ENCODE assay signal across 15 cellular contexts in genomic region chr17:41538565-41538991, GRCh38. TPM values are rescaled to one million over a fixed set of nuclear protein-coding genes. Genes with fewer than 3 reads are reported as not detected.
DNase-seq lines count a peak whose midpoint lies in the region; ATAC-seq and TF ChIP-seq lines count a peak whose summit lies in the region.
"Had no signal": no experiment of that assay in that cellular context is flagged by ENCODE, and none has a peak within 500 bp of the region (broad histone marks: within the 10 kb centered on the region; RNA-seq: fewer than 3 reads in every experiment).

No MANE protein-coding gene starts in this region.

- no peak for TF ChIP-seq CTCF in prostate gland (IDR thresholded peaks at IDR 0.05)

- H3K4me1 ChIP-seq in NT2/D1 (ENCODE audit: insufficient read depth, insufficient read length) (peaks cover 33% of the 10 kb centered on the region), prostate gland (replicated peaks) (peaks cover 10% of the 10 kb centered on the region)
- H3K4me1 ChIP-seq: heart left ventricle had no signal

- in situ Hi-C loops in G401 (cut with HindIII; ENCODE audit: low sequenced_read_pairs), result no loop called here

- DNase-seq in EL (peak; percentile 70), NT2/D1 (ENCODE audit: low read depth, low spot score) (no peak), posterior vena cava (ENCODE audit: low spot score) (peak; percentile 37), prostate gland (ENCODE audit: low spot score) (no peak), G401 (ENCODE audit: low spot score) (no peak), NOMO-1 treated with dmso at 0.1 percent for 144 hours (lab: John Stamatoyannopoulos, UW; ENCODE audit: unreplicated experiment) (no peak), GM19238 (ENCODE audit: insufficient read length, low spot score) (no peak)
- DNase-seq: activated CD8-positive, alpha-beta memory T cell treated with anti-CD3 and anti-CD28 coated beads, Interleukin-2, amount 50 U/mL, for 48 hours; NCI-H2227 treated with DMSO at 0.1 percent for 48 hours; stimulated activated CD4-positive, alpha-beta T cell treated with anti-CD3 and anti-CD28 coated beads, Interleukin-4, amount 100 ng/mL, for 4 hours; stimulated activated naive CD8-positive, alpha-beta T cell treated with anti-CD3 and anti-CD28 coated beads, Interleukin-15, amount 100 ng/mL, for 72 hours had no signal

- peak; percentile 19 for ATAC-seq in esophagus mucosa
- ATAC-seq: heart left ventricle; Right ventricle myocardium inferior; stimulated activated naive CD8-positive, alpha-beta T cell treated with anti-CD3 and anti-CD28 coated beads, Interleukin-15, amount 100 ng/mL, for 72 hours had no signal

- intact Hi-C loops in posterior vena cava (cut with DNase I), result no loop called here
- intact Hi-C loops in prostate gland (cut with DNase I), result no loop called here

- H3K27me3 ChIP-seq in NT2/D1 (ENCODE audit: insufficient read depth, insufficient read length) (no peaks in the 10 kb centered on the region), prostate gland (replicated peaks; ENCODE audit: insufficient read depth) (no peaks in the 10 kb centered on the region)

- no peak overlapping the region for H3K4me3 ChIP-seq in NT2/D1 (ENCODE audit: insufficient read length, low read depth)
- H3K4me3 ChIP-seq in prostate gland, result no peak overlapping the region
- H3K4me3 ChIP-seq: heart left ventricle had no signal

- TF ChIP-seq POLR2A in prostate gland (IDR thresholded peaks at IDR 0.05), result no peak

- H3K9ac ChIP-seq in NT2/D1 (ENCODE audit: insufficient read length, low read depth), result peak overlapping the region; percentile 34

- H3K36me3 ChIP-seq in NT2/D1 (ENCODE audit: insufficient read depth, insufficient read length, low read length), result no peaks in the 10 kb centered on the region
- H3K36me3 ChIP-seq in prostate gland, result no peaks in the 10 kb centered on the region
- H3K36me3 ChIP-seq: heart left ventricle had no signal

- WGBS in prostate gland, result 53% methylated on average over 5 of the region's 5 CpGs

- H3K27ac ChIP-seq in prostate gland, result no peak overlapping the region
- H3K27ac ChIP-seq: heart left ventricle had no signal

- no peaks in the 10 kb centered on the region for H3K9me3 ChIP-seq in NT2/D1 (ENCODE audit: insufficient read depth, low read length)
- no peaks in the 10 kb centered on the region for H3K9me3 ChIP-seq in prostate gland
- H3K9me3 ChIP-seq: heart left ventricle had no signal

RNA-seq across cellular contexts. Expression of gene KRT19, which starts 10.5 kb away (rescaled TPM):
- total RNA-seq in esophagus mucosa (366 TPM), posterior vena cava (1 to 10 TPM; 1.6 to 3.6 TPM), prostate gland (100 to 1,000 TPM; 351 to 398 TPM)
- 7.8 TPM in 1 of 2 replicates, not detected in the other for total RNA-seq in G401 (2014; rRNA removed; shearing (Covaris generic))

RNA-seq across cellular contexts. Expression of gene KRT15, which starts 19.9 kb away (rescaled TPM):
- 2,810 TPM for total RNA-seq in esophagus mucosa
- not detected for total RNA-seq in posterior vena cava
- total RNA-seq in prostate gland, result 1,000 to 10,000 TPM in 1 of 2 donors, 100 to 1,000 TPM in 1; 138 to 1,038 TPM
- not detected in 2 replicates for total RNA-seq in G401 (2014; rRNA removed; shearing (Covaris generic))
- total RNA-seq: Right ventricle myocardium inferior had no signal

RNA-seq across cellular contexts. Expression of gene KRT13, which starts 33.2 kb away (rescaled TPM):
- 44,686 TPM for total RNA-seq in esophagus mucosa
- total RNA-seq in posterior vena cava, result not detected
- 10 to 100 TPM; 38.4 to 62.7 TPM for total RNA-seq in prostate gland
- not detected in 2 replicates for total RNA-seq in G401 (2014; rRNA removed; shearing (Covaris generic))
- total RNA-seq: lung microvascular endothelial cell, Right ventricle myocardium inferior had no signal

RNA-seq across cellular contexts. Expression of gene KRT9, which starts 33.3 kb away (rescaled TPM):
- total RNA-seq in esophagus mucosa (0.16 TPM), posterior vena cava (not detected), prostate gland (not detected)
- total RNA-seq in G401 (2014; rRNA removed; shearing (Covaris generic)), result not detected in 2 replicates
- total RNA-seq: heart left ventricle, lung microvascular endothelial cell, Right ventricle myocardium inferior had no signal

RNA-seq across cellular contexts. Expression of gene KRT14, which starts 48.1 kb away (rescaled TPM):
- total RNA-seq in esophagus mucosa (5,105 TPM), posterior vena cava (1 to 10 TPM; 1.3 to 2.0 TPM), prostate gland (100 to 1,000 TPM in 1 of 2 donors, 10 to 100 TPM in 1; 28.1 to 298 TPM)
- total RNA-seq in G401 (2014; rRNA removed; shearing (Covaris generic)), result not detected in 2 replicates
- total RNA-seq: lung microvascular endothelial cell, Right ventricle myocardium inferior had no signal

Comparison
In these comparisons a context has a peak if more than half of its experiments do, and no peak if none do; other contexts are left out.
1. DNase-seq: peak in EL (single experiment) and posterior vena cava (single experiment); none in NT2/D1 (single experiment), prostate gland (single experiment), G401 (single experiment), NOMO-1 treated with dmso at 0.1 percent for 144 hours (single experiment) and GM19238 (single experiment).
2. RNA of gene KRT19, which starts 10.5 kb away (total RNA-seq): 351 to 398 TPM in prostate gland and 366 TPM in esophagus mucosa (single experiment); 1.6 to 3.6 TPM in posterior vena cava and 7.8 TPM in G401; every median in the first group is over 10 times any median in the second.
3. RNA of gene KRT15, which starts 19.9 kb away (total RNA-seq): 2,810 TPM in esophagus mucosa (single experiment) and 138 to 1,038 TPM in prostate gland; not detected in posterior vena cava and not detected in G401; every median in the first group is over 100 times any median in the second.
4. RNA of gene KRT13, which starts 33.2 kb away (total RNA-seq): 44,686 TPM in esophagus mucosa (single experiment); 38.4 to 62.7 TPM in prostate gland, not detected in posterior vena cava and not detected in G401; every median in the first group is over 100 times any median in the second.